ENCODE assay signal across 8 cellular contexts in the genomic region with DNA sequence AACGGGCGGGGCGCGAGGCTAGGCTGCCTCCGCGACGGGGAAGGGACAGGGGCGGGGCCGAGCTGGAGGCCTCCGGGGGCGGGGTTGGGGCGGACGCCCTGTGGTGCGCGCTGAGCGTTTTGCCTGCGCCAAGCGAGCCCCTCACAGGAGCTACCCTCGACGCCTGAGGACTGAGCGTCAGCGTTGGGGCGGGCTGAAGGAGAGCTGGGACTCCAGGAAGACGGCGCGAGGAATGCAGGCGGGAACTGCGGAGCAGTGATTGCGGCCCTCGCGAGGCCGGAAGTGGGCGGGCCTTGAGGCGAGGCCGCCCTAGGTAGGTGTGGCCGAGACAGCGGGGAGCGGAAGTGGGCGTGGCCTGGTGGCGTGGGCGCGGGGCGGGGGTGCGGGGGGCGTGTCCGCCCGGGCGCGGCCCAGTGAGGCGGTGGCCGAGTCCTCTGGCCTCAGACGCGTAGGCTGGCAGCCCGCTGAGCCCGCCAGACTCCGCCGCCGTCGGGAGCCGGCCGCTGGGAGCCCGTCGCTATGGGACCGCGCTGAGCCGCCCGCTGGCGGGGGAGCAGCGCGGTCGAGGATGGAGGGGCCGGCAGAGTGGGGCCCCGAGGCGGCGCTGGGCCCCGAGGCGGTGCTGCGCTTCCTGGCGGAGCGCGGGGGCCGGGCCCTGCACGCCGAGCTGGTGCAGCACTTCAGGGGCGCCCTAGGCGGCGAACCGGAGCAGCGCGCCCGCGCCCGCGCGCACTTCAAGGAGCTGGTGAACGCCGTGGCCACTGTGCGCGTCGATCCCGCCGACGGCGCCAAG. TPM values are rescaled to one million over a fixed set of nuclear protein-coding genes. Genes with fewer than 3 reads are reported as not detected.
A peak's percentile ranks its signal among the peaks of the same experiment; 100 is the strongest.
DNase-seq lines count a peak whose midpoint lies in the region; ATAC-seq and TF ChIP-seq lines count a peak whose summit lies in the region.

Gene SEPTIN10, minus strand, starts transcription at position 45 of the 793 bp plus-strand sequence. CDS start 139 bp downstream, outside the sequence.
Gene SOWAHC, plus strand, starts transcription at position 443 of the 793 bp plus-strand sequence. Its CDS starts 126 bp downstream, at position 569.

- H3K9me3 ChIP-seq in BLaER1: peaks cover 30% of the 10 kb centered on the region

- H3K27me3 Mint-ChIP-seq in nephron (ENCODE audit: low read depth): peaks cover 10% of the 10 kb centered on the region

- no peak within 1 kb of the TSS; the same call in 1 of the 2 replicates for H3K9ac ChIP-seq in BLaER1

- H3K27ac Mint-ChIP-seq in nephron: peak within 1 kb of the TSS; percentile 95 to 99 (median 98)

- H3K4me3 ChIP-seq in BLaER1 (peak within 1 kb of the TSS; percentile 69), fibroblast of villous mesenchyme (ENCODE audit: low read depth, low read length) (peak within 1 kb of the TSS; percentile 93)

- H3K4me1 Mint-ChIP-seq in nephron: peaks cover 41% of the 10 kb centered on the region

- H3K9me3 Mint-ChIP-seq in nephron: no peaks in the 10 kb centered on the region

- peaks cover 5% of the 10 kb centered on the region; the same call in 1 of the 2 replicates for H3K4me1 ChIP-seq in BLaER1

- H3K36me3 Mint-ChIP-seq in nephron (ENCODE audit: low read depth): peaks cover 7% of the 10 kb centered on the region

- no peak within 1 kb of the TSS for H3K27ac ChIP-seq in BLaER1

- TF ChIP-seq CTCF in fibroblast of villous mesenchyme (IDR thresholded peaks at IDR 0.05; ENCODE audit: insufficient read depth, low read depth, low read length): no peak
- no peak for TF ChIP-seq CTCF in nephron (IDR thresholded peaks at IDR 0.05; ENCODE audit: unreplicated experiment in 3 of 3)

- H3K36me3 ChIP-seq in BLaER1: no peaks in the 10 kb centered on the region

- peak within 1 kb of the TSS; percentile 81 for H3K4me2 ChIP-seq in BLaER1

- peak within 1 kb of the TSS; percentile 95 to 100 (median 97) for H3K4me3 Mint-ChIP-seq in nephron

- peak; percentile 83 for ATAC-seq in GM19455 (IDR thresholded peaks at IDR 0.05; ENCODE audit: unreplicated experiment)

- DNase-seq in HS-27A (ENCODE audit: low read depth) (peak; percentile 100), RPMI8226 (peak; percentile 90), activated gamma-delta T cell (lab: John Stamatoyannopoulos, UW) (peak; percentile 39), fibroblast of villous mesenchyme (ENCODE audit: low read depth) (peak; percentile 99)
- DNase-seq in stimulated activated naive CD4-positive, alpha-beta T cell (lab: John Stamatoyannopoulos, UW): peak; percentile 71 to 92 (median 75)

- H4K20me1 ChIP-seq in BLaER1: no peaks in the 10 kb centered on the region

- H3K27me3 ChIP-seq in BLaER1: peaks cover 40% of the 10 kb centered on the region

RNA-seq across cellular contexts. Expression of gene SEPTIN10, which starts in this region (rescaled TPM):
- 73.1 and 83.3 TPM in 2 replicates for total RNA-seq in fibroblast of villous mesenchyme

RNA-seq across cellular contexts. Expression of gene SOWAHC, which starts in this region (rescaled TPM):
- total RNA-seq in fibroblast of villous mesenchyme: 9.3 and 10.8 TPM in 2 replicates

Comparison
In these comparisons a context has a peak if more than half of its experiments do, and no peak if none do; other contexts are left out.
1. DNase-seq: peak in every context shown above with its lines; median percentile 100 in HS-27A; 99 in fibroblast of villous mesenchyme; 90 in RPMI8226; 75 in stimulated activated naive CD4-positive, alpha-beta T cell; 39 in activated gamma-delta T cell.